24 cellular contexts compared by ENCODE assay signal in genomic region chr4:126136922-126137781, GRCh38.
"Had no signal": no experiment of that assay in that cellular context is flagged by ENCODE, and none has a peak within 500 bp of the region (broad histone marks: within the 10 kb centered on the region; RNA-seq: fewer than 3 reads in every experiment).

No MANE protein-coding gene starts in this region.

- H3K9ac ChIP-seq: neural progenitor cell, parathyroid adenoma had no signal

- H3K9me3 ChIP-seq: colonic mucosa, esophagus muscularis mucosa, gastroesophageal sphincter, prostate gland, testis, tibial artery had no signal

- FAIRE-seq: endothelial cell of umbilical vein had no signal

- DNase-seq: colonic mucosa; effector CD8-positive, alpha-beta T cell; foreskin keratinocyte; heart left ventricle; left cardiac atrium; left lung; mesenchymal stem cell; midbrain; naive thymus-derived CD4-positive, alpha-beta T cell; right cardiac atrium; spleen; stimulated activated CD4-positive, alpha-beta T cell treated with anti-CD3 and anti-CD28 coated beads, Interleukin-4, amount 100 ng/mL, for 4 hours; stimulated activated naive CD8-positive, alpha-beta T cell treated with anti-CD3 and anti-CD28 coated beads, Interleukin-15, Interleukin-2, amounts not matched to agents 100 U/mL and 50 U/mL, for 24 hours; substantia nigra; testis; tibial artery had no signal

- H3K4me1 ChIP-seq: colonic mucosa, esophagus muscularis mucosa, foreskin keratinocyte, gastroesophageal sphincter, heart left ventricle, left lung, neural progenitor cell, parathyroid adenoma, prostate gland, spleen, testis, tibial artery had no signal

- H3K36me3 ChIP-seq: colonic mucosa, esophagus muscularis mucosa, gastroesophageal sphincter, heart left ventricle, left lung, neural progenitor cell, prostate gland, spleen, tibial artery had no signal

- H3K27ac ChIP-seq: colonic mucosa, esophagus muscularis mucosa, foreskin keratinocyte, gastroesophageal sphincter, heart left ventricle, hepatocyte, left lung, neural progenitor cell, parathyroid adenoma, prostate gland, skin epidermis, spleen, testis, tibial artery had no signal

- H3K4me3 ChIP-seq: colonic mucosa, esophagus muscularis mucosa, gastroesophageal sphincter, heart left ventricle, hepatocyte, left lung, neural progenitor cell, prostate gland, skin epidermis, spleen, testis, tibial artery had no signal

- H3K27me3 ChIP-seq: colonic mucosa, esophagus muscularis mucosa, foreskin keratinocyte, gastroesophageal sphincter, heart left ventricle, hepatocyte, left lung, neural progenitor cell, spleen, testis, tibial artery had no signal
